8 cellular contexts compared by ENCODE assay signal in genomic region chr12:114882083-114882482, GRCh38.
"Had no signal": no experiment of that assay in that cellular context is flagged by ENCODE, and none has a peak within 500 bp of the region (broad histone marks: within the 10 kb centered on the region; RNA-seq: fewer than 3 reads in every experiment).

No MANE protein-coding gene starts in this region.

- DNase-seq: GM23248, GOT3, H7, H9, HCEC 1CT, HFFc6 had no signal

- H3K4me2 ChIP-seq: GM23338 had no signal

- H3K4me3 ChIP-seq: GM23248, GM23338, HAP-1 had no signal

- H3K36me3 ChIP-seq: HAP-1 had no signal

- H3K9me3 ChIP-seq: HAP-1 had no signal

- H3K9ac ChIP-seq: GM23248 had no signal

- H3K4me1 ChIP-seq: HAP-1 had no signal

- H2AFZ ChIP-seq: GM23248 had no signal

- H3K27ac ChIP-seq: GM23248 had no signal
